1 cellular context compared by ENCODE assay signal in genomic region chr20:49287555-49288249, GRCh38.
TF ChIP-seq lines count a peak whose summit lies in the region.

No MANE protein-coding gene starts in this region.

TF ChIP-seq in K562, 482 proteins besides CTCF, POLR2A, EP300 and RAD21 (continued from another document and continues in another):
- TF ChIP-seq POLR2AphosphoS5 (IDR thresholded peaks at IDR 0.05; ENCODE audit: control insufficient read depth, insufficient read depth, low read depth, low read length) = peak; percentile 96
- TF ChIP-seq CBFB (CRISPR knock-in tag; IDR thresholded peaks at IDR 0.05) = no peak
- TF ChIP-seq SREBF2 (CRISPR knock-in tag; IDR thresholded peaks at IDR 0.05) = no peak
- no peak for TF ChIP-seq MXD1 (CRISPR knock-in tag; IDR thresholded peaks at IDR 0.05; ENCODE audit: borderline replicate concordance, poor library complexity, severe bottlenecking)
- TF ChIP-seq MEF2D (tag; conservative IDR thresholded peaks at IDR 0.05; ENCODE audit: low read depth) = no peak
- no peak for TF ChIP-seq ZNF165 (CRISPR knock-in tag; IDR thresholded peaks at IDR 0.05; ENCODE audit: borderline replicate concordance)
- peak; percentile 76 for TF ChIP-seq USF2 (CRISPR knock-in tag; IDR thresholded peaks at IDR 0.05)
- peak; percentile 13 for TF ChIP-seq U2AF1 (optimal IDR thresholded peaks at IDR 0.05; ENCODE audit: low read depth, low read length)
- no peak for TF ChIP-seq CREM (IDR thresholded peaks at IDR 0.05; ENCODE audit: low read depth)
- TF ChIP-seq ZNF75A (CRISPR knock-in tag; IDR thresholded peaks at IDR 0.05) = no peak
- TF ChIP-seq SAP30 (IDR thresholded peaks at IDR 0.05; ENCODE audit: borderline replicate concordance, insufficient read depth, low read depth, low read length, poor library complexity, severe bottlenecking) = no peak
- no peak for TF ChIP-seq KDM1A (IDR thresholded peaks at IDR 0.05)
- TF ChIP-seq ERF (CRISPR knock-in tag; IDR thresholded peaks at IDR 0.05) = no peak
- TF ChIP-seq CAMTA2 (CRISPR knock-in tag; conservative IDR thresholded peaks at IDR 0.05) = no peak
- TF ChIP-seq POLR2B (IDR thresholded peaks at IDR 0.05; ENCODE audit: low read depth, partially characterized antibody) = peak; percentile 10
- TF ChIP-seq ZNF398 (CRISPR knock-in tag; IDR thresholded peaks at IDR 0.05) = no peak
- no peak for TF ChIP-seq NCOR1 (IDR thresholded peaks at IDR 0.05)
- no peak; a peak in 1 of 4 replicates for TF ChIP-seq SIN3A (IDR thresholded peaks at IDR 0.05; ENCODE audit: borderline replicate concordance in 2 of 2, control insufficient read depth in 1 of 2, low read depth in 2 of 2, low read length in 2 of 2)
- TF ChIP-seq MNT (conservative IDR thresholded peaks at IDR 0.05) = peak in 1 of 2 experiments; percentile 34; a peak in 2 of 4 replicates
- TF ChIP-seq ETV6 (IDR thresholded peaks at IDR 0.05; ENCODE audit: borderline replicate concordance in 1 of 2, low read depth in 2 of 2, low read length in 1 of 2) = no peak
- no peak for TF ChIP-seq ETV6 (CRISPR knock-in tag; IDR thresholded peaks at IDR 0.05; ENCODE audit: borderline replicate concordance)
- peak; percentile 47 for TF ChIP-seq POLR2AphosphoS2 (IDR thresholded peaks at IDR 0.05; ENCODE audit: low read length)
- 0 out of 2 replicates have a peak, but pooled peaks have one; percentile 1 for TF ChIP-seq ZBTB40 (IDR thresholded peaks at IDR 0.05)
- no peak for TF ChIP-seq ZBTB40 (CRISPR knock-in tag; IDR thresholded peaks at IDR 0.05)
- TF ChIP-seq HDAC3 (IDR thresholded peaks at IDR 0.05; ENCODE audit: borderline replicate concordance, partially characterized antibody) = no peak
- TF ChIP-seq ZNF408 (CRISPR knock-in tag; IDR thresholded peaks at IDR 0.05; ENCODE audit: low read depth) = no peak
- no peak for TF ChIP-seq ESRRB (CRISPR knock-in tag; IDR thresholded peaks at IDR 0.05; ENCODE audit: borderline replicate concordance)
- no peak for TF ChIP-seq ZNF184 (CRISPR knock-in tag; IDR thresholded peaks at IDR 0.05)
- TF ChIP-seq HNRNPH1 (optimal IDR thresholded peaks at IDR 0.05; ENCODE audit: low read depth, low read length) = peak; percentile 46
- no peak for TF ChIP-seq CTCFL (IDR thresholded peaks at IDR 0.05; ENCODE audit: borderline replicate concordance, insufficient read depth, low read depth, low read length, poor library complexity, severe bottlenecking)
- peak; percentile 34; the same call in 1 of the 2 replicates for TF ChIP-seq POLR2H (tag; IDR thresholded peaks at IDR 0.05; ENCODE audit: low read depth)
- TF ChIP-seq PREB (CRISPR knock-in tag; IDR thresholded peaks at IDR 0.05) = no peak
- 0 out of 2 replicates have a peak, but pooled peaks have one; percentile 10 for TF ChIP-seq HDAC2 (IDR thresholded peaks at IDR 0.05)
- TF ChIP-seq KLF1 (tag; IDR thresholded peaks at IDR 0.05) = no peak
- TF ChIP-seq ZZZ3 (IDR thresholded peaks at IDR 0.05) = no peak
- no peak for TF ChIP-seq ZNF785 (CRISPR knock-in tag; IDR thresholded peaks at IDR 0.05)
- no peak for TF ChIP-seq ATF7 (IDR thresholded peaks at IDR 0.05)
- TF ChIP-seq ZNF217 (CRISPR knock-in tag; IDR thresholded peaks at IDR 0.05) = no peak
- TF ChIP-seq KHSRP (IDR thresholded peaks at IDR 0.05) = no peak
- peak; percentile 47; the same call in 1 of the 2 replicates for TF ChIP-seq DPF2 (IDR thresholded peaks at IDR 0.05)
- TF ChIP-seq BRD4 (IDR thresholded peaks at IDR 0.05) = no peak
- no peak for TF ChIP-seq MTF1 (CRISPR knock-in tag; IDR thresholded peaks at IDR 0.05; ENCODE audit: borderline replicate concordance)
- no peak for TF ChIP-seq ID3 (CRISPR knock-in tag; IDR thresholded peaks at IDR 0.05)
- TF ChIP-seq ID3 (tag; IDR thresholded peaks at IDR 0.05) = peak; percentile 96
- no peak for TF ChIP-seq XRCC3 (IDR thresholded peaks at IDR 0.05)
